In the genomic region with DNA sequence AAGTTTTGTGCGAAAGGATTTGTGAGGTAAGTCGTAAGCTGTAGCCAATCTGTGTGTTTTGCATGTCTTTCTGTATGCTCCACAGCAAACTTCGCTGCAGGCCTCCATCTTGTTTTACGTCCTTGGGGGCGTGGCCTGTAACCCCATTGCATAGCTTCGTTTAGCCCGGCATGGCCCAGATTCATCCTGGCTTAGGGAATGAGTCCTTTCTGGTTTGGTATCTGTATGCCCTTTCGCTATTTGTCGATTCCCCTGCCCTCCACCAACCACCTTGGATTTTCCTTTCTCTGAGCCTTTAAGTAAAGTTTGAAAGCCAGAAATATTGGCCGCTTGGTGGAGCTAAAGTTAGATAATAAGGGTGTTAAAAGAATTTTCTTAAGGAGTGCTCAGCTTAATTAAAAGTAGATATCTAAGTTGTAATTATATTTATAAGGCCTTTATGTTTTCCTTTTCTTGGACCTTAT, we compare ENCODE assay signal across 1 cellular context.
TF ChIP-seq lines count a peak whose summit lies in the region.

No MANE protein-coding gene starts in this region.

TF ChIP-seq in SK-N-SH treated with all-trans-retinoic acid at 6 μM for 48 hours, 23 proteins besides CTCF, POLR2A, EP300 and RAD21 (continued from another document):
- TF ChIP-seq PATZ1 (CRISPR knock-in tag; IDR thresholded peaks at IDR 0.05; ENCODE audit: borderline replicate concordance): no peak
- no peak for TF ChIP-seq CSDC2 (CRISPR knock-in tag; IDR thresholded peaks at IDR 0.05)
- TF ChIP-seq GLIS3 (CRISPR knock-in tag; IDR thresholded peaks at IDR 0.05): no peak
